ENCODE assay signal across 9 cellular contexts in the genomic region with DNA sequence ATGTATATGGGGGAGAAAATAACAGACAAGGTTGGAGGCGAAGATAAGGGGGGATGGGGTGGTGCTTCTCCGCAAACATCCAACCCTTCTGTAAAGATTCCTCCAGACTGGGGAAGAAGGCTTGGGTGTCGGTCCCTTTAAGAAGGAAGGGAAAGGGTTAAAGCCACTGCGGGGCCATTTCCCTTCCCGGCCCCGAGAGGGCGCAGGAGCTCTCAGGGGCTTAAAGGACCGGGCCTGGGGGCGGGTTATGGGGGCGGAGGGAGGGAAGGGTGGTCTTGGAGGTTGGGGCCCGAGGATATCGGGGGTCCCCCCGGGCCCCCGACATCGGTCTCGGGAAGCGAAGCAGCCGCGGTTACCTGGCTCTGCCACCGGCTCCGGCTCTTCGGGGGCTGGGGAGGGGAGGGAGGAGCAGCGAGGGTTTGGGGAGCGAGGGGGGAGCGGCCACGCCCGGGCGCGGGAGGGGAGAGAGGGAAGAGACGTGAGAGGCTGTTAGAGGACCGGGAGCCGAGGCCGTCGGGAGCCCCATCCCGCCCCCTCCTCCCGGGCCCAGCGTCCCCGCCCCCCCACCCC. TPM values are rescaled to one million over a fixed set of nuclear protein-coding genes. Genes with fewer than 3 reads are reported as not detected.
DNase-seq lines count a peak whose midpoint lies in the region; ATAC-seq, FAIRE-seq and TF ChIP-seq lines count a peak whose summit lies in the region.
"Had no signal": no experiment of that assay in that cellular context is flagged by ENCODE, and none has a peak within 500 bp of the region (broad histone marks: within the 10 kb centered on the region; RNA-seq: fewer than 3 reads in every experiment).

No MANE protein-coding gene starts in this region.

- no peaks in the 10 kb centered on the region for H3K9me3 ChIP-seq in kidney (ENCODE audit: control insufficient read depth in 1 of 2, low read length in 2 of 2)

- H3K4me3 ChIP-seq in brain microvascular endothelial cell (ENCODE audit: low read depth, low read length) (no peak overlapping the region), kidney (ENCODE audit: low read length in 2 of 2) (no peak overlapping the region)

- no peak overlapping the region for H3K27ac Mint-ChIP-seq in nephron progenitor cell
- no peak overlapping the region for H3K27ac Mint-ChIP-seq in activated naive CD4-positive, alpha-beta T cell treated with anti-CD3 and anti-CD28 coated beads for 36 hours

- peaks cover 17% of the 10 kb centered on the region for H3K27me3 ChIP-seq in brain microvascular endothelial cell (replicated peaks)

- H3K27ac ChIP-seq in brain microvascular endothelial cell, result no peak overlapping the region
- no peak overlapping the region for H3K27ac ChIP-seq in kidney (ENCODE audit: low read depth in 2 of 2, low read length in 2 of 2)

- no peak for DNase-seq in AG09319 (ENCODE audit: extremely low read depth, low read depth)
- DNase-seq in NCI-H226, result peak; percentile 85
- DNase-seq in brain microvascular endothelial cell, result no peak
- DNase-seq in nephron progenitor cell, result peak; percentile 39
- DNase-seq in kidney, result no peak
- no peak for DNase-seq in activated naive CD4-positive, alpha-beta T cell treated with anti-CD3 and anti-CD28 coated beads for 36 hours

- intact Hi-C loops in kidney (cut with DNase I), result loop anchor here (10.0 kb wide), 1 partner anchor 359 kb away; no protein-coding TSS in a partner anchor
- intact Hi-C loops in activated naive CD4-positive, alpha-beta T cell treated with anti-CD3 and anti-CD28 coated beads for 36 hours (cut with micrococcal nuclease), result loop anchor here (10.0 kb wide), 1 partner anchor 459 kb away; a partner anchor contains a TSS

- no peaks in the 10 kb centered on the region for H3K36me3 Mint-ChIP-seq in nephron progenitor cell (ENCODE audit: low read depth)
- no peaks in the 10 kb centered on the region for H3K36me3 Mint-ChIP-seq in activated naive CD4-positive, alpha-beta T cell treated with anti-CD3 and anti-CD28 coated beads for 36 hours (ENCODE audit: low read depth)

- H3K9ac ChIP-seq in kidney (ENCODE audit: low read length in 2 of 2), result no peak overlapping the region

- no peaks in the 10 kb centered on the region for H3K4me1 ChIP-seq in kidney (ENCODE audit: control insufficient read depth in 1 of 2, insufficient read depth in 1 of 2, low read depth in 1 of 2, low read length in 2 of 2)

- TF ChIP-seq CTCF in AG09319 (IDR thresholded peaks at IDR 0.05; ENCODE audit: low read depth, low read length) (peak; percentile 54), GM12872 (IDR thresholded peaks at IDR 0.05; ENCODE audit: insufficient read depth, low read depth, low read length) (peak; percentile 52; the same call in 2 of the 3 replicates), brain microvascular endothelial cell (IDR thresholded peaks at IDR 0.05; ENCODE audit: low read depth, low read length, missing control alignments) (peak; percentile 71), nephron progenitor cell (IDR thresholded peaks at IDR 0.05) (peak; percentile 51), kidney (IDR thresholded peaks at IDR 0.05; ENCODE audit: borderline replicate concordance, extremely low read depth, insufficient read depth) (no peak)

- CTCF ChIA-PET in activated naive CD4-positive, alpha-beta T cell treated with anti-CD3 and anti-CD28 coated beads for 36 hours (lab: Charles Lee), result interaction anchor here (0.6 to 1.8 kb wide), 2 partner anchors 8 to 14 kb away, joined by 5 to 8 read pairs; no protein-coding TSS in a partner anchor

- ATAC-seq in GM21447 (IDR thresholded peaks at IDR 0.05; ENCODE audit: unreplicated experiment), result no peak

- in situ Hi-C loops in brain microvascular endothelial cell (cut with HindIII; ENCODE audit: low pct_ligation_motif_present, low sequenced_read_pairs), result no loop called here

- FAIRE-seq in kidney (lab: Jason Lieb, UNC), result no peak

- H3K4me3 Mint-ChIP-seq in nephron progenitor cell, result peak overlapping the region; percentile 38
- no peak overlapping the region for H3K4me3 Mint-ChIP-seq in activated naive CD4-positive, alpha-beta T cell treated with anti-CD3 and anti-CD28 coated beads for 36 hours

- H3K36me3 ChIP-seq in brain microvascular endothelial cell (replicated peaks) (no peaks in the 10 kb centered on the region), kidney (ENCODE audit: control insufficient read depth in 1 of 2, insufficient read depth in 2 of 2, low read length in 2 of 2) (no peaks in the 10 kb centered on the region)

- peaks cover 59% of the 10 kb centered on the region for H3K27me3 Mint-ChIP-seq in nephron progenitor cell (ENCODE audit: low read depth, poor library complexity)
- peaks cover 55% of the 10 kb centered on the region for H3K27me3 Mint-ChIP-seq in activated naive CD4-positive, alpha-beta T cell treated with anti-CD3 and anti-CD28 coated beads for 36 hours (ENCODE audit: low read depth)

- no peaks in the 10 kb centered on the region for H3K9me3 Mint-ChIP-seq in nephron progenitor cell
- H3K9me3 Mint-ChIP-seq in activated naive CD4-positive, alpha-beta T cell treated with anti-CD3 and anti-CD28 coated beads for 36 hours, result no peaks in the 10 kb centered on the region

- H3K4me1 Mint-ChIP-seq in nephron progenitor cell, result peaks cover 30% of the 10 kb centered on the region
- H3K4me1 Mint-ChIP-seq in activated naive CD4-positive, alpha-beta T cell treated with anti-CD3 and anti-CD28 coated beads for 36 hours (ENCODE audit: low read depth), result peaks cover 7% of the 10 kb centered on the region

RNA-seq across cellular contexts. Expression of a gene that starts 2.8 kb away (rescaled TPM):
- total RNA-seq in kidney, result not detected
- polyA plus RNA-seq in kidney (ENCODE audit: insufficient read depth, low read depth, low replicate concordance), result not detected
- total RNA-seq in activated naive CD4-positive, alpha-beta T cell treated with anti-CD3 and anti-CD28 coated beads for 36 hours, result not detected
- polyA plus RNA-seq: urinary bladder had no signal

RNA-seq across cellular contexts. Expression of a gene that starts 11.4 kb away (rescaled TPM):
- 0.41 TPM for total RNA-seq in kidney
- 1.7 TPM for polyA plus RNA-seq in kidney (ENCODE audit: insufficient read depth, low read depth, low replicate concordance)
- not detected for total RNA-seq in activated naive CD4-positive, alpha-beta T cell treated with anti-CD3 and anti-CD28 coated beads for 36 hours
- total RNA-seq: urinary bladder had no signal
- polyA plus RNA-seq: urinary bladder had no signal

RNA-seq across cellular contexts. Expression of a gene that starts 20.2 kb away (rescaled TPM):
- total RNA-seq in kidney, result 11.4 TPM
- polyA plus RNA-seq in kidney (ENCODE audit: insufficient read depth, low read depth, low replicate concordance), result 5.1 TPM
- total RNA-seq in activated naive CD4-positive, alpha-beta T cell treated with anti-CD3 and anti-CD28 coated beads for 36 hours, result not detected

RNA-seq across cellular contexts. Expression of a gene that starts 28.7 kb away (rescaled TPM):
- total RNA-seq in kidney, result 146 TPM
- polyA plus RNA-seq in kidney (ENCODE audit: insufficient read depth, low read depth, low replicate concordance), result 89.0 TPM
- 10 to 100 TPM; 41.2 to 42.1 TPM for total RNA-seq in activated naive CD4-positive, alpha-beta T cell treated with anti-CD3 and anti-CD28 coated beads for 36 hours

RNA-seq across cellular contexts. Expression of a gene that starts 33.9 kb away (rescaled TPM):
- not detected for total RNA-seq in kidney
- polyA plus RNA-seq in kidney (ENCODE audit: insufficient read depth, low read depth, low replicate concordance), result not detected
- total RNA-seq in activated naive CD4-positive, alpha-beta T cell treated with anti-CD3 and anti-CD28 coated beads for 36 hours, result not detected

Comparison
In these comparisons a context has a peak if more than half of its experiments do, and no peak if none do; other contexts are left out.
1. DNase-seq: peak in NCI-H226 (single experiment) and nephron progenitor cell (single experiment); none in AG09319 (single experiment), brain microvascular endothelial cell (single experiment), kidney (single experiment) and activated naive CD4-positive, alpha-beta T cell treated with anti-CD3 and anti-CD28 coated beads for 36 hours (single experiment).
2. RNA of a gene that starts 20.2 kb away (total RNA-seq): 11.4 TPM in kidney (single experiment); not detected in activated naive CD4-positive, alpha-beta T cell treated with anti-CD3 and anti-CD28 coated beads for 36 hours; every median in the first group is over 10 times any median in the second.